In genomic region chr11:45355706-45356041, GRCh38 we compare ENCODE assay signal across 8 cellular contexts.
A peak's percentile ranks its signal among the peaks of the same experiment; 100 is the strongest.
DNase-seq lines count a peak whose midpoint lies in the region; ATAC-seq and TF ChIP-seq lines count a peak whose summit lies in the region.

No MANE protein-coding gene starts in this region.

- H3K9me3 ChIP-seq in body of pancreas = no peaks in the 10 kb centered on the region
- H3K9me3 ChIP-seq in mesenchymal stem cell (ENCODE audit: control insufficient read depth, low read length) = peaks cover 3% of the 10 kb centered on the region
- H3K9me3 ChIP-seq in tibial artery = no peaks in the 10 kb centered on the region

- H3K4me2 ChIP-seq in mesenchymal stem cell (ENCODE audit: low read length, poor library complexity, severe bottlenecking) = peak overlapping the region; percentile 82

- H2BK120ac ChIP-seq in mesenchymal stem cell (ENCODE audit: low read depth, low read length) = peak overlapping the region; percentile 64

- no peak for DNase-seq in activated T-cell treated with anti-CD3 and anti-CD28 coated beads, Interleukin-2, amount 50 U/mL, for 72 hours
- DNase-seq in activated T-cell treated with anti-CD3 and anti-CD28 coated beads, Interleukin-2, amount 50 U/mL, for 48 hours = no peak
- DNase-seq in body of pancreas (no peak), mesenchymal stem cell (no peak), tibial artery (no peak), SIG-M5 (lab: John Stamatoyannopoulos, UW) (no peak), DMS153 (lab: John Stamatoyannopoulos, UW) (no peak)

- H3K4ac ChIP-seq in mesenchymal stem cell (ENCODE audit: low read depth in 1 of 2, low read length in 2 of 2) = peak overlapping the region in 1 of 2 experiments; percentile 73

- no peak overlapping the region for H2BK12ac ChIP-seq in mesenchymal stem cell (ENCODE audit: low read length in 2 of 2)

- ATAC-seq in activated T-cell treated with anti-CD3 and anti-CD28 coated beads, Interleukin-2, amount 50 U/mL, for 72 hours (replicated peaks in 1 of 2) = no peak
- ATAC-seq in body of pancreas = no peak
- ATAC-seq in GM19452 (IDR thresholded peaks at IDR 0.05; ENCODE audit: unreplicated experiment) = no peak

- no peaks in the 10 kb centered on the region for H3K27me3 Mint-ChIP-seq in activated T-cell treated with anti-CD3 and anti-CD28 coated beads, Interleukin-2, amount 50 U/mL, for 72 hours (ENCODE audit: low read depth)

- peak overlapping the region; percentile 47 for H3K27ac Mint-ChIP-seq in activated T-cell treated with anti-CD3 and anti-CD28 coated beads, Interleukin-2, amount 50 U/mL, for 72 hours

- 20 to 29% methylated on average over 5 of the region's 5 CpGs for WGBS in body of pancreas, 2 donors
- 18% methylated on average over 4 of the region's 5 CpGs for WGBS in mesenchymal stem cell

- H4K8ac ChIP-seq in mesenchymal stem cell (ENCODE audit: low read length) = peak overlapping the region; percentile 95

- no peak overlapping the region for H2AK5ac ChIP-seq in mesenchymal stem cell (ENCODE audit: low read length, severe bottlenecking)

- no peak overlapping the region for H3K14ac ChIP-seq in mesenchymal stem cell (ENCODE audit: low read length in 2 of 2)

- H3K4me1 Mint-ChIP-seq in activated T-cell treated with anti-CD3 and anti-CD28 coated beads, Interleukin-2, amount 50 U/mL, for 72 hours (ENCODE audit: low read depth) = peaks cover 6% of the 10 kb centered on the region

- H3K36me3 ChIP-seq in body of pancreas (replicated peaks in 1 of 2; ENCODE audit: insufficient read depth in 1 of 2, low read depth in 2 of 2) (no peaks in the 10 kb centered on the region), mesenchymal stem cell (ENCODE audit: control insufficient read depth in 1 of 2, insufficient read depth in 2 of 2, low read depth in 1 of 2, low read length in 2 of 2) (no peaks in the 10 kb centered on the region), tibial artery (no peaks in the 10 kb centered on the region)

- H3K36me3 Mint-ChIP-seq in activated T-cell treated with anti-CD3 and anti-CD28 coated beads, Interleukin-2, amount 50 U/mL, for 72 hours (ENCODE audit: insufficient read depth in 2 of 2) = peaks cover 4 to 5% of the 10 kb centered on the region in 2 donors

- H3K4me3 ChIP-seq in body of pancreas (peak overlapping the region; percentile 9 to 57), mesenchymal stem cell (ENCODE audit: insufficient read depth in 1 of 2, low read depth in 1 of 2, low read length in 2 of 2) (peak overlapping the region; percentile 71 to 78), tibial artery (peak overlapping the region; percentile 61 to 65)

- peak overlapping the region; percentile 59 for H2BK5ac ChIP-seq in mesenchymal stem cell (ENCODE audit: low read depth, low read length, poor library complexity, severe bottlenecking)

- H2AFZ ChIP-seq in mesenchymal stem cell (ENCODE audit: low read depth, low read length) = peak overlapping the region; percentile 36

- H3K23ac ChIP-seq in mesenchymal stem cell (ENCODE audit: low read length in 2 of 2) = no peak overlapping the region

- TF ChIP-seq CTCF in body of pancreas (IDR thresholded peaks at IDR 0.05) (no peak), tibial artery (IDR thresholded peaks at IDR 0.05) (no peak)

- H3K18ac ChIP-seq in mesenchymal stem cell (ENCODE audit: low read depth in 1 of 2, low read length in 2 of 2) = peak overlapping the region in 1 of 2 experiments; percentile 90

- H2BK15ac ChIP-seq in mesenchymal stem cell (ENCODE audit: low read depth, poor library complexity, severe bottlenecking) = no peak overlapping the region

- H3K27me3 ChIP-seq in body of pancreas = no peaks in the 10 kb centered on the region
- peaks cover 0 to 83% of the 10 kb centered on the region in 2 experiments for H3K27me3 ChIP-seq in mesenchymal stem cell (ENCODE audit: control insufficient read depth in 1 of 2, insufficient read depth in 1 of 2, low read length in 2 of 2)
- H3K27me3 ChIP-seq in tibial artery = no peaks in the 10 kb centered on the region

- peaks cover 3% of the 10 kb centered on the region for H3K79me1 ChIP-seq in mesenchymal stem cell (replicated peaks; ENCODE audit: low read length, poor library complexity, severe bottlenecking)

- H3K4me1 ChIP-seq in body of pancreas (peaks cover 13% of the 10 kb centered on the region), mesenchymal stem cell (ENCODE audit: control insufficient read depth, insufficient read depth, low read depth, low read length) (peaks cover 2% of the 10 kb centered on the region), tibial artery (peaks cover 0 to 14% (median 4%) of the 10 kb centered on the region in 4 donors)

- TF ChIP-seq POLR2A in body of pancreas (IDR thresholded peaks at IDR 0.05) = no peak

- H3K9me3 Mint-ChIP-seq in activated T-cell treated with anti-CD3 and anti-CD28 coated beads, Interleukin-2, amount 50 U/mL, for 72 hours = peaks cover 3 to 6% of the 10 kb centered on the region in 2 donors

- H3K27ac ChIP-seq in body of pancreas = peak overlapping the region in 3 of 4 donors; percentile 13 to 64 (median 46)
- no peak overlapping the region for H3K27ac ChIP-seq in mesenchymal stem cell (ENCODE audit: low read length, poor library complexity, severe bottlenecking)
- H3K27ac ChIP-seq in tibial artery = peak overlapping the region; percentile 53 to 62

- peak overlapping the region; percentile 82 for H4K91ac ChIP-seq in mesenchymal stem cell (ENCODE audit: low read length)

- peak overlapping the region; percentile 42 for H3K9ac ChIP-seq in mesenchymal stem cell (ENCODE audit: low read length)

- intact Hi-C loops in body of pancreas (cut with DNase I) = loop anchor here (10.0 kb wide), 1 partner anchor 419 kb away; no protein-coding TSS in a partner anchor
- intact Hi-C loops in tibial artery (cut with DNase I; ENCODE audit: low total_unique reads) = no loop called here

- peak overlapping the region; percentile 76 to 89 for H3K4me3 Mint-ChIP-seq in activated T-cell treated with anti-CD3 and anti-CD28 coated beads, Interleukin-2, amount 50 U/mL, for 72 hours
